9 cellular contexts compared by ENCODE assay signal in genomic region chr15:66706225-66706732, GRCh38. TPM values are rescaled to one million over a fixed set of nuclear protein-coding genes. Genes with fewer than 3 reads are reported as not detected.
DNase-seq lines count a peak whose midpoint lies in the region; ATAC-seq and TF ChIP-seq lines count a peak whose summit lies in the region.
"Had no signal": no experiment of that assay in that cellular context is flagged by ENCODE, and none has a peak within 500 bp of the region (broad histone marks: within the 10 kb centered on the region; RNA-seq: fewer than 3 reads in every experiment).

No MANE protein-coding gene starts in this region.

- H3K4me2 ChIP-seq in skeletal muscle satellite cell (ENCODE audit: low read length), result peak overlapping the region; percentile 100

- H3K4me3 ChIP-seq in heart right ventricle (peak overlapping the region in 9 of 10 donors; percentile 6 to 85 (median 77)), skeletal muscle satellite cell (ENCODE audit: low read length) (no peak overlapping the region)

- H3K4me1 Mint-ChIP-seq in activated T-helper 2 cell treated with anti-CD3 and anti-CD28 coated beads, Interferon-gamma antibody, Interleukin-2, Interleukin-4, amounts not matched to agents 10 μg/mL and 5 μg/mL and 100 μg/mL, durations not matched to agents 14 hours and 24 hours and 36 hours (ENCODE audit: low read depth), result peaks cover 4% of the 10 kb centered on the region

- no peak overlapping the region for H3K4me3 Mint-ChIP-seq in activated T-helper 2 cell treated with anti-CD3 and anti-CD28 coated beads, Interferon-gamma antibody, Interleukin-2, Interleukin-4, amounts not matched to agents 10 μg/mL and 5 μg/mL and 100 μg/mL, durations not matched to agents 14 hours and 24 hours and 36 hours (ENCODE audit: low read depth)

- H3K9me3 Mint-ChIP-seq in activated T-helper 2 cell treated with anti-CD3 and anti-CD28 coated beads, Interferon-gamma antibody, Interleukin-2, Interleukin-4, amounts not matched to agents 10 μg/mL and 5 μg/mL and 100 μg/mL, durations not matched to agents 14 hours and 24 hours and 36 hours, result no peaks in the 10 kb centered on the region

- H3K27ac Mint-ChIP-seq in activated T-helper 2 cell treated with anti-CD3 and anti-CD28 coated beads, Interferon-gamma antibody, Interleukin-2, Interleukin-4, amounts not matched to agents 10 μg/mL and 5 μg/mL and 100 μg/mL, durations not matched to agents 14 hours and 24 hours and 36 hours, result no peak overlapping the region

- ATAC-seq in heart right ventricle, result peak in 6 of 8 donors; percentile 15 to 65 (median 38)

- H3K4me1 ChIP-seq in heart right ventricle (peaks cover 7 to 76% (median 44%) of the 10 kb centered on the region in 9 donors), skeletal muscle satellite cell (ENCODE audit: control insufficient read depth, insufficient read depth, low read length) (peaks cover 35% of the 10 kb centered on the region)

- H3K27ac ChIP-seq in heart right ventricle, result peak overlapping the region; percentile 9 to 97 (median 79)

- DNase-seq in SK-N-DZ (ENCODE audit: low spot score) (peak; percentile 65), heart right ventricle (peak in 1 of 2 donors; percentile 49), NOMO-1 (lab: John Stamatoyannopoulos, UW; ENCODE audit: unreplicated experiment in 2 of 2) (no peak), SW480 (ENCODE audit: low spot score) (no peak)
- DNase-seq in activated T-helper 2 cell treated with anti-CD3 and anti-CD28 coated beads, Interferon-gamma antibody, Interleukin-2, Interleukin-4, amounts not matched to agents 10 μg/mL and 5 μg/mL and 100 μg/mL, durations not matched to agents 14 hours and 24 hours and 36 hours (ENCODE audit: low spot score), result no peak
- DNase-seq in activated effector memory CD4-positive, alpha-beta T cell treated with anti-CD3 and anti-CD28 coated beads, Interleukin-2, amount 50 U/mL, for 16 hours, result no peak
- DNase-seq: Kasumi-1 had no signal

- TF ChIP-seq CTCF in GM12872 (IDR thresholded peaks at IDR 0.05; ENCODE audit: insufficient read depth, low read depth, low read length) (peak; percentile 44; the same call in 2 of the 3 replicates), heart right ventricle (IDR thresholded peaks at IDR 0.05) (peak in 7 of 9 donors; percentile 28 to 58 (median 46))

- WGBS in heart right ventricle, 2 donors, result 43 to 68% methylated on average over 22 of the region's 22 CpGs

- peaks cover 23% of the 10 kb centered on the region for H3K27me3 Mint-ChIP-seq in activated T-helper 2 cell treated with anti-CD3 and anti-CD28 coated beads, Interferon-gamma antibody, Interleukin-2, Interleukin-4, amounts not matched to agents 10 μg/mL and 5 μg/mL and 100 μg/mL, durations not matched to agents 14 hours and 24 hours and 36 hours (ENCODE audit: low read depth)

- no peak overlapping the region for H3K9ac ChIP-seq in skeletal muscle satellite cell (ENCODE audit: low read depth, low read length)

- intact Hi-C loops in heart right ventricle (cut with DNase I), result loop anchor here in 4 of 10 donors (5.0 to 10.0 kb wide), 5 partner anchors 59 to 159 kb away; no protein-coding TSS in a partner anchor
- intact Hi-C loops in activated T-helper 2 cell treated with anti-CD3 and anti-CD28 coated beads, Interferon-gamma antibody, Interleukin-2, Interleukin-4, amounts not matched to agents 10 μg/mL and 5 μg/mL and 100 μg/mL, durations not matched to agents 14 hours and 24 hours and 36 hours (cut with micrococcal nuclease), result no loop called here

- no peaks in the 10 kb centered on the region for H3K9me3 ChIP-seq in heart right ventricle
- no peaks in the 10 kb centered on the region for H3K9me3 ChIP-seq in skeletal muscle satellite cell (replicated peaks; ENCODE audit: low read length)

- H3K27me3 ChIP-seq in heart right ventricle (peaks cover 0 to 32% (median 0%) of the 10 kb centered on the region in 7 donors), skeletal muscle satellite cell (ENCODE audit: control insufficient read depth, insufficient read depth, low read length) (no peaks in the 10 kb centered on the region)

- H3K36me3 ChIP-seq in heart right ventricle (peaks cover 0 to 17% (median 0%) of the 10 kb centered on the region in 9 donors), skeletal muscle satellite cell (ENCODE audit: insufficient read depth, low read length) (peaks cover 3% of the 10 kb centered on the region)

- H3K36me3 Mint-ChIP-seq in activated T-helper 2 cell treated with anti-CD3 and anti-CD28 coated beads, Interferon-gamma antibody, Interleukin-2, Interleukin-4, amounts not matched to agents 10 μg/mL and 5 μg/mL and 100 μg/mL, durations not matched to agents 14 hours and 24 hours and 36 hours (ENCODE audit: low read depth), result no peaks in the 10 kb centered on the region

RNA-seq across cellular contexts. Expression of gene SMAD6, which starts 4.2 kb away (rescaled TPM):
- 16.9 and 19.4 TPM in 2 replicates for polyA plus RNA-seq in SK-N-DZ (2014; cell fraction: cytosol; rRNA removed)
- polyA plus RNA-seq in SK-N-DZ (2014; cell fraction: nucleus; rRNA removed), result 21.3 and 35.1 TPM in 2 replicates
- 10 to 100 TPM; 12.2 to 43.4 (median 20.6) TPM for total RNA-seq in heart right ventricle
- polyA plus RNA-seq in heart right ventricle, result 10 to 100 TPM in 1 of 2 donors, 1 to 10 TPM in 1; 6.6 to 19.5 TPM
- total RNA-seq in skeletal muscle satellite cell (2012; rRNA removed), result 9.6 and 15.9 TPM in 2 replicates
- 0.43 and 0.57 TPM in 2 replicates for total RNA-seq in activated T-helper 2 cell treated with anti-CD3 and anti-CD28 coated beads, Interferon-gamma antibody, Interleukin-2, Interleukin-4, amounts not matched to agents 10 μg/mL and 5 μg/mL and 100 μg/mL, durations not matched to agents 14 hours and 24 hours and 36 hours
